Comparison of ENCODE assay signal across 8 cellular contexts in the genomic region with DNA sequence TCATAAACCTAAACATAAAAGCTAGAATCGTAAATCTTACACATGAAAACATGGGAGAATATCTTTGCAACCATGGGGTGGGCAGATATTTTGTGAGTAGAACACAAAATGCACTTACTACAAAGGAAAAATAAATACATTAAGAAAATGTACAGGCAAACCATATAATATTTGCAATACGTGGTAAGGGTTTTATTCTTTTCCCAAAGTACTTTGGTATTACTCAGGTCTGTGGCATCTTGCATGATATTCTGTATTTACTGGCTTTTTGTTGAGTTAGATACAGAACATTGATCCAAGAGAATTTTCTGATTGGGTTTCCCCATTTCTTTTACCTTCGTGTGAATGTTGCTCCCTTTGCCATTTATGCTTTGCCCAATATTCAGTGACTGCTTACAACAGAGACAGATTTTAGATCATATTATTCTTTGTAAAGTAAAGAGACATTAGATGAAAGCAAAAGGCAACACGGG. TPM values are rescaled to one million over a fixed set of nuclear protein-coding genes. Genes with fewer than 3 reads are reported as not detected.
DNase-seq lines count a peak whose midpoint lies in the region; TF ChIP-seq lines count a peak whose summit lies in the region.

No MANE protein-coding gene starts in this region.

- H3K4me1 ChIP-seq in NT2/D1 (ENCODE audit: insufficient read depth, insufficient read length) (no peaks in the 10 kb centered on the region), neutrophil (ENCODE audit: control insufficient read depth in 1 of 2, insufficient read depth in 1 of 2, low read depth in 1 of 2, low read length in 1 of 2) (peaks cover 10 to 12% of the 10 kb centered on the region in 2 experiments)

- H3K4me3 ChIP-seq in NT2/D1 (ENCODE audit: insufficient read length, low read depth) = peak overlapping the region; percentile 12
- H3K4me3 ChIP-seq in neutrophil (ENCODE audit: low read depth in 1 of 2, low read length in 1 of 2) = peak overlapping the region; percentile 41 to 57

- intact Hi-C loops in CD14-positive monocyte (cut with micrococcal nuclease) = loop anchor here in 1 of 2 donors (5.0 kb wide), 2 partner anchors 36 to 64 kb away; a partner anchor contains a TSS
- intact Hi-C loops in dendritic cell treated with granulocyte-macrophage colony-stimulating factor and Interleukin-4, amounts not matched to agents 40 ng/mL and 50 ng/mL, for 4 days (cut with micrococcal nuclease) = loop anchor here (2.0 kb wide), 2 partner anchors 19 to 33 kb away; a partner anchor contains a TSS
- intact Hi-C loops in head of caudate nucleus (cut with DNase I) = no loop called here

- peak overlapping the region; percentile 94 to 97 for H3K4me3 Mint-ChIP-seq in CD14-positive monocyte
- H3K4me3 Mint-ChIP-seq in dendritic cell treated with granulocyte-macrophage colony-stimulating factor and Interleukin-4, amounts not matched to agents 40 ng/mL and 50 ng/mL, for 4 days = peak overlapping the region; percentile 89

- peak overlapping the region; percentile 97 to 99 (median 99) for H3K27ac Mint-ChIP-seq in CD14-positive monocyte
- H3K27ac Mint-ChIP-seq in dendritic cell treated with granulocyte-macrophage colony-stimulating factor and Interleukin-4, amounts not matched to agents 40 ng/mL and 50 ng/mL, for 4 days = peak overlapping the region; percentile 99

- peaks cover 0 to 1% (median 0%) of the 10 kb centered on the region in 3 donors for H3K27me3 Mint-ChIP-seq in CD14-positive monocyte (ENCODE audit: low read depth in 3 of 3)
- H3K27me3 Mint-ChIP-seq in dendritic cell treated with granulocyte-macrophage colony-stimulating factor and Interleukin-4, amounts not matched to agents 40 ng/mL and 50 ng/mL, for 4 days = no peaks in the 10 kb centered on the region

- H3K36me3 Mint-ChIP-seq in CD14-positive monocyte = no peaks in the 10 kb centered on the region
- no peaks in the 10 kb centered on the region for H3K36me3 Mint-ChIP-seq in dendritic cell treated with granulocyte-macrophage colony-stimulating factor and Interleukin-4, amounts not matched to agents 40 ng/mL and 50 ng/mL, for 4 days (ENCODE audit: low read depth)

- DNase-seq in CD14-positive monocyte (ENCODE audit: low spot score) = no peak
- no peak for DNase-seq in NT2/D1 (ENCODE audit: low read depth, low spot score)
- DNase-seq in AG08396 (ENCODE audit: low spot score) = no peak
- DNase-seq in NCI-H1417 (lab: John Stamatoyannopoulos, UW) = no peak
- no peak for DNase-seq in OCI-M2 (lab: John Stamatoyannopoulos, UW; ENCODE audit: unreplicated experiment)
- no peak for DNase-seq in head of caudate nucleus

- peak overlapping the region; percentile 68 for H3K27ac ChIP-seq in neutrophil

- H3K9me3 Mint-ChIP-seq in CD14-positive monocyte = no peaks in the 10 kb centered on the region
- no peaks in the 10 kb centered on the region for H3K9me3 Mint-ChIP-seq in dendritic cell treated with granulocyte-macrophage colony-stimulating factor and Interleukin-4, amounts not matched to agents 40 ng/mL and 50 ng/mL, for 4 days

- peak overlapping the region; percentile 65 for H3K9ac ChIP-seq in NT2/D1 (ENCODE audit: insufficient read length, low read depth)

- TF ChIP-seq CTCF in CD14-positive monocyte (IDR thresholded peaks at IDR 0.05) (no peak), neutrophil (IDR thresholded peaks at IDR 0.05) (no peak)

- H3K36me3 ChIP-seq in NT2/D1 (ENCODE audit: insufficient read depth, insufficient read length, low read length) (no peaks in the 10 kb centered on the region), neutrophil (no peaks in the 10 kb centered on the region)

- H3K4me1 Mint-ChIP-seq in CD14-positive monocyte = peaks cover 46% of the 10 kb centered on the region
- H3K4me1 Mint-ChIP-seq in dendritic cell treated with granulocyte-macrophage colony-stimulating factor and Interleukin-4, amounts not matched to agents 40 ng/mL and 50 ng/mL, for 4 days (ENCODE audit: low read depth) = peaks cover 51% of the 10 kb centered on the region

- H3K27me3 ChIP-seq in NT2/D1 (ENCODE audit: insufficient read depth, insufficient read length) = no peaks in the 10 kb centered on the region
- no peaks in the 10 kb centered on the region for H3K27me3 ChIP-seq in neutrophil

- no peaks in the 10 kb centered on the region for H3K9me3 ChIP-seq in NT2/D1 (ENCODE audit: insufficient read depth, low read length)
- H3K9me3 ChIP-seq in neutrophil = no peaks in the 10 kb centered on the region

RNA-seq across cellular contexts. Expression of a gene that starts 33.0 kb away (rescaled TPM):
- 10 to 100 TPM; 26.5 to 38.4 TPM for polyA plus RNA-seq in CD14-positive monocyte
